ENCODE assay signal across 25 cellular contexts in the genomic region with DNA sequence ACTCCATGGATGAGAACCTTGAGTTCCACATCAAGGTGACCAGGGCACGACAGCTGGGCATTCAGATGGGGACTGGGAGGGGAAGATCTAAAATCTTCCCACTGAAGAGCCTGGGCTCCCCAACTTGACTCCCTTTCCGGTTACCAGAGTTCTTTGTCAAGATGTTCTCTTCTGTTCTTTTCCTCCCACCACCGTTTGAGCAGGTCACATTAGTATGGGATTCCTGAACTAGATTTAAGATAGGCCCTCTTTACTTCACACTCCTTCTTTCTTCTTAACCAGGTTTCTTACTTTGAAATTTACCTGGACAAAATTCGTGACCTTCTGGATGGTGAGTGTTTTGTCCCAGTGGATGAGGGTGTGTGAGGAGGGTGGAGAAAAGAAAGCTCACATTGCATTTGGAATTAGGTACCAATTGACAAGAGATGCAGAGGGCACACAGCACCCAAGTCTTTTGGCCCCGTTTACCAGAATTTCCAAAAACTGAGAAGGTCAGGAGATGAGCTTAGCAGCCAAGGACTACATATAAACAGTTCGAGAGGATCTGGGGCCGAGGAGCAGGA.
"Had no signal": no experiment of that assay in that cellular context is flagged by ENCODE, and none has a peak within 500 bp of the region (broad histone marks: within the 10 kb centered on the region; RNA-seq: fewer than 3 reads in every experiment).

No MANE protein-coding gene starts in this region.

- H3K4me1 ChIP-seq: colonic mucosa, esophagus muscularis mucosa, esophagus squamous epithelium, foreskin keratinocyte, gastrocnemius medialis, gastroesophageal sphincter, heart left ventricle, heart right ventricle had no signal

- ATAC-seq: effector memory CD8-positive, alpha-beta T cell; esophagus mucosa; foreskin keratinocyte; gastrocnemius medialis; gastroesophageal sphincter; heart left ventricle; heart right ventricle had no signal

- H3K4me1 Mint-ChIP-seq: endodermal cell had no signal

- H3K27me3 ChIP-seq: colonic mucosa, dorsolateral prefrontal cortex had no signal

- H3K4me3 Mint-ChIP-seq: dendritic cell treated with granulocyte-macrophage colony-stimulating factor and Interleukin-4, amounts not matched to agents 40 ng/mL and 50 ng/mL, for 4 days; effector memory CD8-positive, alpha-beta T cell; endodermal cell had no signal

- H3K9me3 ChIP-seq: colonic mucosa, esophagus muscularis mucosa, esophagus squamous epithelium, gastrocnemius medialis, gastroesophageal sphincter, heart left ventricle, heart right ventricle had no signal

- H3K27ac ChIP-seq: colonic mucosa, coronary artery, dorsolateral prefrontal cortex, epithelial cell of prostate, esophagus muscularis mucosa, esophagus squamous epithelium, foreskin keratinocyte, gastrocnemius medialis, gastroesophageal sphincter, heart left ventricle, heart right ventricle had no signal

- H3K4me3 ChIP-seq: colonic mucosa, coronary artery, dorsolateral prefrontal cortex, esophagus muscularis mucosa, esophagus squamous epithelium, gastrocnemius medialis, gastroesophageal sphincter, heart left ventricle, heart right ventricle had no signal

- H3K27ac Mint-ChIP-seq: dendritic cell treated with granulocyte-macrophage colony-stimulating factor and Interleukin-4, amounts not matched to agents 40 ng/mL and 50 ng/mL, for 4 days; effector memory CD8-positive, alpha-beta T cell; endodermal cell had no signal

- DNase-seq: colonic mucosa; cortex of kidney; dermis blood vessel endothelial cell; dorsolateral prefrontal cortex; effector CD4-positive, alpha-beta T cell; effector CD8-positive, alpha-beta T cell; effector memory CD4-positive, alpha-beta T cell; effector memory CD8-positive, alpha-beta T cell; endodermal cell; erythroblast; esophagus squamous epithelium; foreskin fibroblast; foreskin keratinocyte; foreskin melanocyte; gastrocnemius medialis; glutamatergic neuron; head of caudate nucleus; heart left ventricle; heart right ventricle had no signal

- H3K36me3 ChIP-seq: colonic mucosa, esophagus squamous epithelium, gastrocnemius medialis, heart left ventricle, heart right ventricle had no signal
